ENCODE assay signal across 17 cellular contexts in the genomic region with DNA sequence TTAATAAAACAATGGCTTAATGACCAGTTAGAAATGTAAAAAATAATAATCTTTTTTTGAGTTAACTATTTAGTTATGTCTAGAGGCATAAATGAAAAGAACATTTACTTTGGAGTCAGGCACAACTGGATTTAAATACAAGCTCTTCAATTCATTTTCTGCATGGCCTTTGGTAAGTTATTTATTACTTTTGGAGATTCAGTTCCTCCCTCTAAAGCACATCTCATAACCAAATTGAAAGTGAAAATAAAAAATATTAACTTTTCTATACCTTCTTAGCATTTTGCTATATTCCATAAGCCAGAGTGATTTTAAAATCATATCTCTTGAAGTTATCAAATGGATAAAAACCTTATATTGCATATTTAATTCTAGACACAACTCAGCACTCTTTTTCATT.
DNase-seq lines count a peak whose midpoint lies in the region; ATAC-seq and TF ChIP-seq lines count a peak whose summit lies in the region.
"Had no signal": no experiment of that assay in that cellular context is flagged by ENCODE, and none has a peak within 500 bp of the region (broad histone marks: within the 10 kb centered on the region; RNA-seq: fewer than 3 reads in every experiment).

No MANE protein-coding gene starts in this region.

- no peaks in the 10 kb centered on the region for H3K27me3 Mint-ChIP-seq in type B pancreatic cell
- peaks cover 6% of the 10 kb centered on the region for H3K27me3 Mint-ChIP-seq in stimulated activated naive CD8-positive, alpha-beta T cell treated with anti-CD3 and anti-CD28 coated beads, Interleukin-15, amount 100 ng/mL, for 72 hours

- no peaks in the 10 kb centered on the region for H3K9me3 Mint-ChIP-seq in type B pancreatic cell
- peaks cover 0 to 9% of the 10 kb centered on the region in 2 donors for H3K9me3 Mint-ChIP-seq in stimulated activated naive CD8-positive, alpha-beta T cell treated with anti-CD3 and anti-CD28 coated beads, Interleukin-15, amount 100 ng/mL, for 72 hours

- ATAC-seq in GM18498 (IDR thresholded peaks at IDR 0.05; ENCODE audit: unreplicated experiment) (peak; percentile 86), GM19395 (IDR thresholded peaks at IDR 0.05; ENCODE audit: unreplicated experiment) (peak; percentile 95), HG02588 (IDR thresholded peaks at IDR 0.05; ENCODE audit: unreplicated experiment) (peak; percentile 79), HG03196 (IDR thresholded peaks at IDR 0.05; ENCODE audit: unreplicated experiment) (peak; percentile 96)
- ATAC-seq in stimulated activated naive CD8-positive, alpha-beta T cell treated with anti-CD3 and anti-CD28 coated beads, Interleukin-15, amount 100 ng/mL, for 72 hours: no peak
- ATAC-seq: T-cell had no signal

- no peaks in the 10 kb centered on the region for H3K4me1 Mint-ChIP-seq in type B pancreatic cell (ENCODE audit: unreplicated experiment)
- no peaks in the 10 kb centered on the region for H3K4me1 Mint-ChIP-seq in stimulated activated naive CD8-positive, alpha-beta T cell treated with anti-CD3 and anti-CD28 coated beads, Interleukin-15, amount 100 ng/mL, for 72 hours
- H3K4me1 Mint-ChIP-seq: T-cell had no signal

- no peak overlapping the region for H3K27ac Mint-ChIP-seq in type B pancreatic cell
- H3K27ac Mint-ChIP-seq in stimulated activated naive CD8-positive, alpha-beta T cell treated with anti-CD3 and anti-CD28 coated beads, Interleukin-15, amount 100 ng/mL, for 72 hours: no peak overlapping the region
- H3K27ac Mint-ChIP-seq: T-cell had no signal

- H3K36me3 Mint-ChIP-seq in type B pancreatic cell: no peaks in the 10 kb centered on the region
- H3K36me3 Mint-ChIP-seq: T-cell had no signal

- no peak overlapping the region for H3K4me3 Mint-ChIP-seq in type B pancreatic cell
- H3K4me3 Mint-ChIP-seq in stimulated activated naive CD8-positive, alpha-beta T cell treated with anti-CD3 and anti-CD28 coated beads, Interleukin-15, amount 100 ng/mL, for 72 hours: no peak overlapping the region
- H3K4me3 Mint-ChIP-seq: T-cell had no signal

- TF ChIP-seq CTCF in type B pancreatic cell (conservative IDR thresholded peaks at IDR 0.05): no peak

- no peak for DNase-seq in type B pancreatic cell (ENCODE audit: extremely low spot score, unreplicated experiment)
- DNase-seq in OCI-M1 (lab: John Stamatoyannopoulos, UW): no peak
- DNase-seq in stimulated activated naive CD8-positive, alpha-beta T cell treated with anti-CD3 and anti-CD28 coated beads, Interleukin-15, amount 100 ng/mL, for 72 hours: no peak
- DNase-seq in KG1 (lab: John Stamatoyannopoulos, UW): no peak
- DNase-seq: activated CD4-positive, CD25-positive, alpha-beta regulatory T cell treated with anti-CD3 and anti-CD28 coated beads, Interleukin-2, amount 50 U/mL, for 72 hours; activated T-cell treated with anti-CD3 and anti-CD28 coated beads, Interleukin-2, amount 50 U/mL, for 1 hour; adrenal gland; NCI-H1436; NCI-H524 treated with DMSO at 0.1 percent for 48 hours; ovary; Peyer's patch; spleen; T-cell had no signal
